16 cellular contexts compared by ENCODE assay signal in the genomic region with DNA sequence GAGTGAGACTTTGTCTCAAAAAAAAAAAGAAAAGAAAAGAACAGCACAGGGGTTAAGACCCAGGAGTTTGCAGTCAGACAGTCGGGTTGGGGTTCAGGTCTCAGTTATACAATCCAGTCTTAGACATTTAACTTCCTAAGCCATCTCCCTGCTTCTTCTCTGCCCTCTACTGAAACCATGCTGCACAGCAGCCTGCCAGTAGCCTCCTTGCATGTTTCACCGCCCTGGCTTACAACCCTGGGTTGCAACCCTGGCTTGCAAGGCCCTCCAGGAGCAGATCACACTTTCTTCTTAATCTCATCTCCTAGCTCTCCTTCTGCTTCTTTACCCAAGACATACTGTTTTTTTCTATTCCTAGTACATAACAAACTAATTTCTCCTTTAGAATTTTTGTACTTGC. TPM values are rescaled to one million over a fixed set of nuclear protein-coding genes. Genes with fewer than 3 reads are reported as not detected.
A peak's percentile ranks its signal among the peaks of the same experiment; 100 is the strongest.
DNase-seq lines count a peak whose midpoint lies in the region; ATAC-seq and TF ChIP-seq lines count a peak whose summit lies in the region.
"Had no signal": no experiment of that assay in that cellular context is flagged by ENCODE, and none has a peak within 500 bp of the region (broad histone marks: within the 10 kb centered on the region; RNA-seq: fewer than 3 reads in every experiment).

No MANE protein-coding gene starts in this region.

- DNase-seq in BJ (ENCODE audit: low read depth) (no peak), GM23338 (ENCODE audit: low spot score) (no peak), epithelial cell of proximal tubule (ENCODE audit: low read depth) (no peak), NCI-H526 (lab: John Stamatoyannopoulos, UW) (no peak), lower leg skin (ENCODE audit: low spot score in 2 of 2) (no peak), NCI-H146 (lab: John Stamatoyannopoulos, UW) (no peak)
- no peak for DNase-seq in T-helper 2 cell treated with Interferon-gamma antibody and Interleukin-4, amounts not matched to agents 5 μg/mL and 100 μg/mL, for 36 hours (ENCODE audit: low spot score)
- DNase-seq: activated CD8-positive, alpha-beta memory T cell treated with anti-CD3 and anti-CD28 coated beads for 24 hours; activated gamma-delta T cell; body of pancreas; foreskin fibroblast; NCI-H1930; substantia nigra; T1000 had no signal

- peaks cover 80% of the 10 kb centered on the region for H3K36me3 Mint-ChIP-seq in GM23338 (ENCODE audit: low read depth)
- peaks cover 72% of the 10 kb centered on the region for H3K36me3 Mint-ChIP-seq in T-helper 2 cell treated with Interferon-gamma antibody and Interleukin-4, amounts not matched to agents 5 μg/mL and 100 μg/mL, for 36 hours (ENCODE audit: low read depth)

- no peak overlapping the region for H2AFZ ChIP-seq in GM23338

- H3K27me3 Mint-ChIP-seq in GM23338 (ENCODE audit: insufficient read depth, low read depth, poor library complexity) = peaks cover 9% of the 10 kb centered on the region
- no peaks in the 10 kb centered on the region for H3K27me3 Mint-ChIP-seq in T-helper 2 cell treated with Interferon-gamma antibody and Interleukin-4, amounts not matched to agents 5 μg/mL and 100 μg/mL, for 36 hours (ENCODE audit: low read depth)

- no peak overlapping the region for H3K27ac ChIP-seq in GM23338 (ENCODE audit: low read depth)
- H3K27ac ChIP-seq: body of pancreas, C4-2B had no signal

- TF ChIP-seq CTCF in BJ (IDR thresholded peaks at IDR 0.05; ENCODE audit: insufficient read depth, low read depth, low read length) (0 out of 2 replicates have a peak, but pooled peaks have one; percentile 6), GM23338 (conservative IDR thresholded peaks at IDR 0.05; ENCODE audit: low read depth in 2 of 2) (no peak), epithelial cell of proximal tubule (conservative IDR thresholded peaks at IDR 0.05; ENCODE audit: low read depth, low read length) (peak; percentile 17), lower leg skin (IDR thresholded peaks at IDR 0.05) (no peak)

- H3K9me3 Mint-ChIP-seq in GM23338 = no peaks in the 10 kb centered on the region
- no peaks in the 10 kb centered on the region for H3K9me3 Mint-ChIP-seq in T-helper 2 cell treated with Interferon-gamma antibody and Interleukin-4, amounts not matched to agents 5 μg/mL and 100 μg/mL, for 36 hours

- H3K79me2 ChIP-seq in GM23338 (replicated peaks; ENCODE audit: insufficient read depth) = no peaks in the 10 kb centered on the region

- H3K27ac Mint-ChIP-seq in GM23338 = no peak overlapping the region
- H3K27ac Mint-ChIP-seq in T-helper 2 cell treated with Interferon-gamma antibody and Interleukin-4, amounts not matched to agents 5 μg/mL and 100 μg/mL, for 36 hours = peak overlapping the region; percentile 62

- no peak overlapping the region for H3K4me3 Mint-ChIP-seq in GM23338
- no peak overlapping the region for H3K4me3 Mint-ChIP-seq in T-helper 2 cell treated with Interferon-gamma antibody and Interleukin-4, amounts not matched to agents 5 μg/mL and 100 μg/mL, for 36 hours

- no peaks in the 10 kb centered on the region for H3K27me3 ChIP-seq in BJ (ENCODE audit: control insufficient read depth, insufficient read depth, low read length)
- H3K27me3 ChIP-seq in GM23338 (ENCODE audit: insufficient read depth) = no peaks in the 10 kb centered on the region
- H3K27me3 ChIP-seq: body of pancreas had no signal

- H3K9me2 ChIP-seq in GM23338 (ENCODE audit: insufficient read depth) = no peaks in the 10 kb centered on the region

- H3K4me1 Mint-ChIP-seq in GM23338 = no peaks in the 10 kb centered on the region
- H3K4me1 Mint-ChIP-seq in T-helper 2 cell treated with Interferon-gamma antibody and Interleukin-4, amounts not matched to agents 5 μg/mL and 100 μg/mL, for 36 hours (ENCODE audit: low read depth) = peaks cover 4% of the 10 kb centered on the region

- no peaks in the 10 kb centered on the region for H3K4me1 ChIP-seq in GM23338 (ENCODE audit: insufficient read depth)
- H3K4me1 ChIP-seq: body of pancreas had no signal

- ATAC-seq in GM23338 = peak; percentile 34; the same call in 2 of the 3 replicates
- no peak for ATAC-seq in GM21526 (IDR thresholded peaks at IDR 0.05; ENCODE audit: low FRiP score, unreplicated experiment)
- ATAC-seq: body of pancreas had no signal

- POLR2A ChIA-PET in BJ (lab: Charles Lee) = interaction anchor here (0.6 kb wide), 1 partner anchor 212 kb away, joined by 3 read pairs; no protein-coding TSS in a partner anchor

- peaks cover 3% of the 10 kb centered on the region; the same call in 1 of the 2 replicates for H4K20me1 ChIP-seq in GM23338 (replicated peaks; ENCODE audit: insufficient read depth)

- TF ChIP-seq POLR2A in lower leg skin (IDR thresholded peaks at IDR 0.05) = no peak

- peaks cover 20% of the 10 kb centered on the region for H3F3A ChIP-seq in GM23338 (replicated peaks; ENCODE audit: low read depth)

- CTCF ChIA-PET in BJ (lab: Yijun Ruan, JAX) = interaction anchor here (1.1 to 1.4 kb wide), 3 partner anchors 9 to 232 kb away, joined by 3 to 7 read pairs (median 5); no protein-coding TSS in a partner anchor

- H3K4me2 ChIP-seq in GM23338 = no peak overlapping the region

- intact Hi-C loops in lower leg skin (cut with DNase I; ENCODE audit: low total_unique reads) = no loop called here

- peaks cover 51% of the 10 kb centered on the region for H3K36me3 ChIP-seq in BJ (ENCODE audit: control insufficient read depth, insufficient read depth, low read length)
- peaks cover 48% of the 10 kb centered on the region for H3K36me3 ChIP-seq in GM23338 (ENCODE audit: insufficient read depth)

- WGBS in lower leg skin, 2 donors = 82 to 90% methylated on average over 2 of the region's 2 CpGs

- H3K4me3 ChIP-seq in BJ (ENCODE audit: low read depth, low read length) (no peak overlapping the region), GM23338 (no peak overlapping the region), epithelial cell of proximal tubule (ENCODE audit: low read depth, low read length) (no peak overlapping the region), lower leg skin (ENCODE audit: low read depth, poor library complexity, severe bottlenecking) (no peak overlapping the region)
- H3K4me3 ChIP-seq: body of pancreas had no signal

RNA-seq across cellular contexts. Expression of gene B3GAT3, which starts 5.9 kb away (rescaled TPM):
- polyA plus RNA-seq in BJ (2011; rRNA removed) (24.5 and 42.4 TPM in 2 replicates), GM23338 (2016; fragmentation: Nextera tagmentation; extraction: Ambion mirVana) (16.4 and 16.6 TPM in 2 replicates)
- 10.5 and 15.5 TPM in 2 replicates for polyA minus RNA-seq in BJ (2011; rRNA and poly(A)+ RNA removed)
- 18.4 and 21.1 TPM in 2 replicates for total RNA-seq in GM23338 (2014; rRNA removed; shearing (Covaris generic))
- total RNA-seq in epithelial cell of proximal tubule (43.6 and 67.7 TPM in 2 replicates), lower leg skin (10 to 100 TPM; 29.7 to 51.8 (median 35.2) TPM)

RNA-seq across cellular contexts. Expression of gene ROM1, which starts 14.7 kb away (rescaled TPM):
- 2.1 and 2.2 TPM in 2 replicates for polyA plus RNA-seq in BJ (2011; rRNA removed)
- polyA minus RNA-seq in BJ (2011; rRNA and poly(A)+ RNA removed) = 0.57 and 2.2 TPM in 2 replicates
- 0.24 TPM in 1 of 2 replicates, not detected in the other for total RNA-seq in GM23338 (2014; rRNA removed; shearing (Covaris generic))
- polyA plus RNA-seq in GM23338 (2016; fragmentation: Nextera tagmentation; extraction: Ambion mirVana) = 0.65 and 0.89 TPM in 2 replicates
- total RNA-seq in epithelial cell of proximal tubule = 1.2 and 1.4 TPM in 2 replicates
- 1 to 10 TPM; 4.0 to 7.6 (median 6.5) TPM for total RNA-seq in lower leg skin

RNA-seq across cellular contexts. Expression of gene EML3, which starts 15.1 kb away (rescaled TPM):
- polyA plus RNA-seq in BJ (2011; rRNA removed) = 18.9 and 26.5 TPM in 2 replicates
- polyA minus RNA-seq in BJ (2011; rRNA and poly(A)+ RNA removed) = 15.0 and 19.0 TPM in 2 replicates
- total RNA-seq in GM23338 (2014; rRNA removed; shearing (Covaris generic)) = 17.1 and 19.3 TPM in 2 replicates
- polyA plus RNA-seq in GM23338 (2016; fragmentation: Nextera tagmentation; extraction: Ambion mirVana) = 15.4 and 15.5 TPM in 2 replicates
- total RNA-seq in epithelial cell of proximal tubule = 29.7 and 31.8 TPM in 2 replicates
- 10 to 100 TPM; 39.5 to 61.0 (median 42.9) TPM for total RNA-seq in lower leg skin

RNA-seq across cellular contexts. Expression of gene GANAB, which starts 18.7 kb away (rescaled TPM):
- 388 and 463 TPM in 2 replicates for polyA plus RNA-seq in BJ (2011; rRNA removed)
- polyA minus RNA-seq in BJ (2011; rRNA and poly(A)+ RNA removed) = 228 and 305 TPM in 2 replicates
- total RNA-seq in GM23338 (2014; rRNA removed; shearing (Covaris generic)) = 267 and 272 TPM in 2 replicates
- polyA plus RNA-seq in GM23338 (2016; fragmentation: Nextera tagmentation; extraction: Ambion mirVana) = 76.8 and 82.3 TPM in 2 replicates
- 191 and 281 TPM in 2 replicates for total RNA-seq in epithelial cell of proximal tubule
- 100 to 1,000 TPM in 1 of 4 donors, 10 to 100 TPM in 3; 72.0 to 118 (median 91.4) TPM for total RNA-seq in lower leg skin

RNA-seq across cellular contexts. Expression of gene INTS5, which starts 25.4 kb away (rescaled TPM):
- polyA plus RNA-seq in BJ (2011; rRNA removed) = 6.7 and 17.3 TPM in 2 replicates
- polyA minus RNA-seq in BJ (2011; rRNA and poly(A)+ RNA removed) = 13.3 and 16.2 TPM in 2 replicates
- total RNA-seq in GM23338 (2014; rRNA removed; shearing (Covaris generic)) = 33.4 and 37.2 TPM in 2 replicates
- polyA plus RNA-seq in GM23338 (2016; fragmentation: Nextera tagmentation; extraction: Ambion mirVana) = 5.7 TPM in 2 replicates
- 19.4 and 26.5 TPM in 2 replicates for total RNA-seq in epithelial cell of proximal tubule
- 10 to 100 TPM; 28.5 to 32.7 (median 30.2) TPM for total RNA-seq in lower leg skin

Comparison
In these comparisons a context has a peak if more than half of its experiments do, and no peak if none do; other contexts are left out.
1. CTCF ChIP-seq: peak in BJ (single experiment) and epithelial cell of proximal tubule (single experiment); none in GM23338 (0 of 2) and lower leg skin (0 of 3).